ENCODE assay signal across 1 cellular context in genomic region chr14:62451221-62451620, GRCh38.
TF ChIP-seq lines count a peak whose summit lies in the region.

No MANE protein-coding gene starts in this region.

TF ChIP-seq in GM23338, 12 proteins besides CTCF, POLR2A, EP300 and RAD21 (continued from another document):
- no peak for TF ChIP-seq CREB1 (CRISPR knock-in tag; IDR thresholded peaks at IDR 0.05; ENCODE audit: low read depth)
- TF ChIP-seq EZH2 (IDR thresholded peaks at IDR 0.05; ENCODE audit: low read depth, unreplicated experiment): no peak
- TF ChIP-seq ETS1 (IDR thresholded peaks at IDR 0.05): no peak
- no peak for TF ChIP-seq POLR2AphosphoS5 (IDR thresholded peaks at IDR 0.05; ENCODE audit: low read depth)
- TF ChIP-seq ZNF331 (CRISPR knock-in tag; IDR thresholded peaks at IDR 0.05; ENCODE audit: low read depth): no peak
- TF ChIP-seq JUNB (IDR thresholded peaks at IDR 0.05; ENCODE audit: unreplicated experiment): no peak
